Comparison of ENCODE assay signal across 1 cellular context in the genomic region with DNA sequence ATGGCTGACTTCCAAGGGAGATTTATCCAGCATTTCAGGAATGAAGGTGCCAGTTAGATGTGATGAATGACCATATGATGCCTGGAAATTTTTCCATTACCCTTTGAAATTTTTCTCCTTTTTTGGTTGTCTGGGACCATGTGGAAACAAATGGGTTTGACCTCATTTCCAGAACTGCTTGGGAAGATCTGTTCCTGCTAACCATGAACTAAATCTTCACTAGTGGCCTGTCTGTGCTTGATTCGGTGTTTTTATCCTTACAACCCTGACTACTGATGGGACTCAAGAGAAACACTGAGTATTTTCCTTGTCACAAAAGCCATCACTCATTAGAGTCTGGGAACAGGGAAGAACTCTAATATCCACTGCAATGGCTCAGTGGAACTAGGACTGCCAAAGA.
TF ChIP-seq lines count a peak whose summit lies in the region.

No MANE protein-coding gene starts in this region.

TF ChIP-seq in HepG2, 621 proteins besides CTCF, POLR2A, EP300 and RAD21 (continued from another document):
- TF ChIP-seq, protein P1, sequence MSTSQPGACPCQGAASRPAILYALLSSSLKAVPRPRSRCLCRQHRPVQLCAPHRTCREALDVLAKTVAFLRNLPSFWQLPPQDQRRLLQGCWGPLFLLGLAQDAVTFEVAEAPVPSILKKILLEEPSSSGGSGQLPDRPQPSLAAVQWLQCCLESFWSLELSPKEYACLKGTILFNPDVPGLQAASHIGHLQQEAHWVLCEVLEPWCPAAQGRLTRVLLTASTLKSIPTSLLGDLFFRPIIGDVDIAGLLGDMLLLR (CRISPR knock-in tag; IDR thresholded peaks at IDR 0.05) = no peak
- TF ChIP-seq, protein P2, sequence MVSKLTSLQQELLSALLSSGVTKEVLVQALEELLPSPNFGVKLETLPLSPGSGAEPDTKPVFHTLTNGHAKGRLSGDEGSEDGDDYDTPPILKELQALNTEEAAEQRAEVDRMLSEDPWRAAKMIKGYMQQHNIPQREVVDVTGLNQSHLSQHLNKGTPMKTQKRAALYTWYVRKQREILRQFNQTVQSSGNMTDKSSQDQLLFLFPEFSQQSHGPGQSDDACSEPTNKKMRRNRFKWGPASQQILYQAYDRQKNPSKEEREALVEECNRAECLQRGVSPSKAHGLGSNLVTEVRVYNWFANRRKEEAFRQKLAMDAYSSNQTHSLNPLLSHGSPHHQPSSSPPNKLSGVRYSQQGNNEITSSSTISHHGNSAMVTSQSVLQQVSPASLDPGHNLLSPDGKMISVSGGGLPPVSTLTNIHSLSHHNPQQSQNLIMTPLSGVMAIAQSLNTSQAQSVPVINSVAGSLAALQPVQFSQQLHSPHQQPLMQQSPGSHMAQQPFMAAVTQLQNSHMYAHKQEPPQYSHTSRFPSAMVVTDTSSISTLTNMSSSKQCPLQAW (CRISPR knock-in tag; IDR thresholded peaks at IDR 0.05) = no peak
- TF ChIP-seq ZFP36L2 (CRISPR knock-in tag; IDR thresholded peaks at IDR 0.05) (no peak), TBX3 (IDR thresholded peaks at IDR 0.05; ENCODE audit: borderline replicate concordance) (no peak), ZSCAN22 (CRISPR knock-in tag; IDR thresholded peaks at IDR 0.05) (no peak), FLYWCH1 (CRISPR knock-in tag; IDR thresholded peaks at IDR 0.05) (no peak), SOX5 (CRISPR knock-in tag; IDR thresholded peaks at IDR 0.05; ENCODE audit: borderline replicate concordance) (no peak), ZNF737 (CRISPR knock-in tag; IDR thresholded peaks at IDR 0.05; ENCODE audit: borderline replicate concordance) (no peak), ZNF782 (CRISPR knock-in tag; IDR thresholded peaks at IDR 0.05; ENCODE audit: borderline replicate concordance) (no peak)
- TF ChIP-seq, protein P3, sequence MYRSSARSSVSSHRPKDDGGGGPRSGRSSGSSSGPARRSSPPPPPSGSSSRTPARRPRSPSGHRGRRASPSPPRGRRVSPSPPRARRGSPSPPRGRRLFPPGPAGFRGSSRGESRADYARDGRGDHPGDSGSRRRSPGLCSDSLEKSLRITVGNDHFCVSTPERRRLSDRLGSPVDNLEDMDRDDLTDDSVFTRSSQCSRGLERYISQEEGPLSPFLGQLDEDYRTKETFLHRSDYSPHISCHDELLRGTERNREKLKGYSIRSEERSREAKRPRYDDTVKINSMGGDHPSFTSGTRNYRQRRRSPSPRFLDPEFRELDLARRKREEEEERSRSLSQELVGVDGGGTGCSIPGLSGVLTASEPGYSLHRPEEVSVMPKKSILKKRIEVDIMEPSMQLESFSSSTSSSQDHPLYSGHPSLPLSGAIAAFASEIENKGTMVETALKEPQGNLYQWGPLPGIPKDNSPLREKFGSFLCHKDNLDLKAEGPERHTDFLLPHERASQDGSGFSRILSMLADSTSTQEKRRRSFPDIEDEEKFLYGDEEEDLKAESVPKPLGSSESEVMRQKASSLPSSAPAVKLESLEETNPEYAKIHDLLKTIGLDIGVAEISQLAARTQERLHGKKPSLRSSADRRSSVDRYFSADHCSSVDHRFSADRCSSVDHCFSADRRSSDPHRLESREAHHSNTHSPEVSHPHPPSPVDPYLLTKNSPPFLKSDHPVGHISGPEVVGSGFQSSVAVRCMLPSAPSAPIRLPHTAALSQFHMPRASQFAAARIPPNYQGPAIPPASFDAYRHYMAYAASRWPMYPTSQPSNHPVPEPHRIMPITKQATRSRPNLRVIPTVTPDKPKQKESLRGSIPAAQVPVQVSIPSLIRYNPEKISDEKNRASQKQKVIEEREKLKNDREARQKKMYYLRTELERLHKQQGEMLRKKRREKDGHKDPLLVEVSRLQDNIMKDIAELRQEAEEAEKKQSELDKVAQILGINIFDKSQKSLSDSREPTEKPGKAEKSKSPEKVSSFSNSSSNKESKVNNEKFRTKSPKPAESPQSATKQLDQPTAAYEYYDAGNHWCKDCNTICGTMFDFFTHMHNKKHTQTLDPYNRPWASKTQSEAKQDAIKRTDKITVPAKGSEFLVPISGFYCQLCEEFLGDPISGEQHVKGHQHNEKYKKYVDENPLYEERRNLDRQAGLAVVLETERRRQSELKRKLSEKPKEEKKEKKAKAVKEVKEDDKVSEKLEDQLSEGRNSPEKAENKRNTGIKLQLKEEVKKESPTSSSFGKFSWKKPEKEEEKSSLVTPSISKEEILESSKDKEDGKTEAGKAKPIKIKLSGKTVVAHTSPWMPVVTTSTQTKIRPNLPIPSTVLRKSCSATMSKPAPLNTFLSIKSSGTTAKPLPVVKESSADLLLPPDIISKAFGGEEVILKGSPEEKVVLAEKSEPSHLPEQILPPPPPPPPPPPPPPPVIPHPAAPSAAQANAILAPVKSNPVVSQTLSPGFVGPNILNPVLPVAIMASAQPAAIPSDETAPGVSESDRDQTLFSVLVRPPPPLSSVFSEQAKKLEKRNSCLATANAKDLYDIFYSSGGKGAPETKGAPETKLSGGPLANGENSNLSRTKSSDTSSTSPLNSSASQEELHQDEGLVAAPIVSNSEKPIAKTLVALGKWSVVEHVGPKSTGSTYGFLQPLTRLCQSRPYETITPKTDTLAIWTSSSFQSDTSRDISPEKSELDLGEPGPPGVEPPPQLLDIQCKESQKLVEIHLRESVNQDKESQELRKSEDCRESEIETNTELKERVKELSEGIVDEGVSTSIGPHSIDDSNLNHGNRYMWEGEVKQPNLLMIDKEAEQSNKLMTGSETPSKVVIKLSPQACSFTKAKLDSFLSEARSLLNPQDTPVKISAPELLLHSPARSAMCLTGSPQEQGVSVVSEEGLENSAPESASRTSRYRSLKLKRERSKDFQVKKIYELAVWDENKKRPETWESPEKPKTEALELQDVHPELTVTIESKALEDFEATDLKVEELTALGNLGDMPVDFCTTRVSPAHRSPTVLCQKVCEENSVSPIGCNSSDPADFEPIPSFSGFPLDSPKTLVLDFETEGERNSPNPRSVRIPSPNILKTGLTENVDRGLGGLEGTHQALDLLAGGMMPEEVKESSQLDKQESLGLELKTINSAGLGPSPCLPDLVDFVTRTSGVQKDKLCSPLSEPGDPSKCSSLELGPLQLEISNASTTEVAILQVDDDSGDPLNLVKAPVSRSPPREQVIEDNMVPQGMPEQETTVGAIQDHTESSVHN (CRISPR knock-in tag; IDR thresholded peaks at IDR 0.05) = no peak
